7 cellular contexts compared by ENCODE assay signal in the genomic region with DNA sequence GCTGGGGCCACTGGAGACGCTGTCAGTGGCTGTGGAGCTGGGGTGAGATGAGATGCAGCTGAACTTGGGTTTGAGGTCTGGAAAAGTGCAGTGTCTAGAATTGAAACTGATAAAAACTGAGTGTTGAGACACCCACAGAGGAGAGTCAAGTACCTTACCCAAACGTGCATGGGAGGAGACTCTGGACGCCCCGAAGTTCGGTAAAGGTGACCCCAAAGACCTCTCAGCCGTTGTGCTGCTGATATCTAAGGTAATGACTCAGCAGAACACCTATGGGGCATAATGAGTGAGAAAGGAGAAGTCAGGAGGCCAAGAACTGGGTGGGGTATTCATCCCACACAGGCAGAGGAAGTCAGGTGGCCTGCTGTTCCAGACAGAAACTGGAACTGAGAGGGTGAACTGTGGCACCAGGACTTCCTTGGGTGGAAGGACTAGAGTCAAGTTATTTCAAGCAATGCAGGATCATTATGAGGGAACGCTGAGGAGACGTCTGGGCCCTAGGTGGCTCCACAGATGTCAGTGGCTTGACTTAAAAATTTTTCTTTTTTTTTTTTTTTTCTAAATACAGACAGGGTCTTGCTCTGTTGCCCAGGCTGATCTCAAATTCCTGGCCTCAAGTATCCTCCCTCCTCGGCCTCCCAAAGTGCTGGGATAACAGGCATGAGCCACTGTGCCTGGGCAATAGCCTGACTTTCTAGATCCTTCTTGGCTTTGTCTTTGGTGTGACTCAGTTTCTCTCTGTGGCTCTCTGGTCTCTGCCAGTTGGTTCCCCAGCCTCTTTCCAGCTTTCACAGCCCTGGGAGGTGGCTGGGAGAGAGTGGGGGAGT.
A peak's percentile ranks its signal among the peaks of the same experiment; 100 is the strongest.
DNase-seq lines count a peak whose midpoint lies in the region; ATAC-seq and TF ChIP-seq lines count a peak whose summit lies in the region.

No MANE protein-coding gene starts in this region.

- H4K91ac ChIP-seq in mesenchymal stem cell (ENCODE audit: low read length), result no peak overlapping the region

- H3K27me3 ChIP-seq in muscle layer of duodenum (ENCODE audit: low read depth, low read length) (no peaks in the 10 kb centered on the region), vagina (no peaks in the 10 kb centered on the region), mesenchymal stem cell (ENCODE audit: control insufficient read depth in 1 of 2, insufficient read depth in 1 of 2, low read length in 2 of 2) (peaks cover 0 to 68% of the 10 kb centered on the region in 2 experiments), spleen (replicated peaks in 1 of 7) (no peaks in the 10 kb centered on the region)

- no peak overlapping the region for H3K23ac ChIP-seq in mesenchymal stem cell (ENCODE audit: low read length in 2 of 2)

- H2BK15ac ChIP-seq in mesenchymal stem cell (ENCODE audit: low read depth, poor library complexity, severe bottlenecking), result no peak overlapping the region

- H3K14ac ChIP-seq in mesenchymal stem cell (ENCODE audit: low read length in 2 of 2), result peak overlapping the region in 1 of 2 experiments; percentile 35

- intact Hi-C loops in vagina (cut with DNase I) (no loop called here), spleen (cut with DNase I; ENCODE audit: low total_unique reads) (no loop called here)

- H3K4me2 ChIP-seq in mesenchymal stem cell (ENCODE audit: low read length, poor library complexity, severe bottlenecking), result no peak overlapping the region

- H3K27ac ChIP-seq in muscle layer of duodenum (ENCODE audit: low read length) (peak overlapping the region; percentile 31), vagina (no peak overlapping the region), mesenchymal stem cell (ENCODE audit: low read length, poor library complexity, severe bottlenecking) (no peak overlapping the region), spleen (peak overlapping the region in 1 of 8 donors; percentile 5)

- H2AK5ac ChIP-seq in mesenchymal stem cell (ENCODE audit: low read length, severe bottlenecking), result no peak overlapping the region

- ATAC-seq in GM19043 (IDR thresholded peaks at IDR 0.05; ENCODE audit: low read depth, unreplicated experiment), result peak; percentile 82
- peak; percentile 86 for ATAC-seq in HG02678 (IDR thresholded peaks at IDR 0.05; ENCODE audit: unreplicated experiment)

- WGBS in mesenchymal stem cell, result 76% methylated on average over 9 of the region's 9 CpGs
- WGBS in spleen, 5 donors, result 20 to 35% (median 29%) methylated on average over 9 of the region's 9 CpGs

- no peak overlapping the region for H2BK120ac ChIP-seq in mesenchymal stem cell (ENCODE audit: low read depth, low read length)

- TF ChIP-seq POLR2A in vagina (IDR thresholded peaks at IDR 0.05), result no peak
- TF ChIP-seq POLR2A in spleen (IDR thresholded peaks at IDR 0.05), result no peak

- peak; percentile 38 for DNase-seq in NOMO-1 treated with dmso at 0.1 percent for 144 hours (lab: John Stamatoyannopoulos, UW; ENCODE audit: unreplicated experiment)
- no peak for DNase-seq in vagina (ENCODE audit: extremely low spot score in 2 of 2)
- no peak for DNase-seq in mesenchymal stem cell
- DNase-seq in spleen, result no peak

- H4K8ac ChIP-seq in mesenchymal stem cell (ENCODE audit: low read length), result no peak overlapping the region

- H3K9me3 ChIP-seq in muscle layer of duodenum (ENCODE audit: control insufficient read depth in 1 of 2, low read length in 2 of 2) (no peaks in the 10 kb centered on the region), vagina (no peaks in the 10 kb centered on the region), mesenchymal stem cell (ENCODE audit: control insufficient read depth, low read length) (no peaks in the 10 kb centered on the region), spleen (no peaks in the 10 kb centered on the region)

- H3K36me3 ChIP-seq in muscle layer of duodenum (ENCODE audit: control insufficient read depth in 1 of 2, insufficient read depth in 2 of 2, low read length in 2 of 2) (no peaks in the 10 kb centered on the region), vagina (no peaks in the 10 kb centered on the region), mesenchymal stem cell (ENCODE audit: control insufficient read depth in 1 of 2, insufficient read depth in 2 of 2, low read depth in 1 of 2, low read length in 2 of 2) (no peaks in the 10 kb centered on the region), spleen (no peaks in the 10 kb centered on the region)

- H3K4me3 ChIP-seq in muscle layer of duodenum (ENCODE audit: low read depth in 1 of 2, low read length in 2 of 2), result no peak overlapping the region
- no peak overlapping the region for H3K4me3 ChIP-seq in vagina
- no peak overlapping the region for H3K4me3 ChIP-seq in mesenchymal stem cell (ENCODE audit: insufficient read depth in 1 of 2, low read depth in 1 of 2, low read length in 2 of 2)
- H3K4me3 ChIP-seq in spleen, result peak overlapping the region in 1 of 8 donors; percentile 2

- no peak overlapping the region for H2BK5ac ChIP-seq in mesenchymal stem cell (ENCODE audit: low read depth, low read length, poor library complexity, severe bottlenecking)

- H3K79me1 ChIP-seq in mesenchymal stem cell (replicated peaks; ENCODE audit: low read length, poor library complexity, severe bottlenecking), result no peaks in the 10 kb centered on the region

- no peak overlapping the region for H2AFZ ChIP-seq in mesenchymal stem cell (ENCODE audit: low read depth, low read length)

- no peak for TF ChIP-seq CTCF in vagina (IDR thresholded peaks at IDR 0.05)
- TF ChIP-seq CTCF in spleen (IDR thresholded peaks at IDR 0.05 in 8 of 11, conservative IDR thresholded peaks at IDR 0.05 in 3 of 11), result no peak

- no peak overlapping the region for H3K18ac ChIP-seq in mesenchymal stem cell (ENCODE audit: low read depth in 1 of 2, low read length in 2 of 2)

- no peak overlapping the region for H3K9ac ChIP-seq in mesenchymal stem cell (ENCODE audit: low read length)

- no peak overlapping the region for H3K4ac ChIP-seq in mesenchymal stem cell (ENCODE audit: low read depth in 1 of 2, low read length in 2 of 2)

- H3K4me1 ChIP-seq in muscle layer of duodenum (ENCODE audit: control insufficient read depth in 1 of 2, insufficient read depth in 2 of 2, low read length in 2 of 2), result peaks cover 0 to 3% of the 10 kb centered on the region in 2 donors
- H3K4me1 ChIP-seq in vagina, result no peaks in the 10 kb centered on the region
- H3K4me1 ChIP-seq in mesenchymal stem cell (ENCODE audit: control insufficient read depth, insufficient read depth, low read depth, low read length), result no peaks in the 10 kb centered on the region
- H3K4me1 ChIP-seq in spleen, result peaks cover 3 to 14% (median 9%) of the 10 kb centered on the region in 6 donors

- H2BK12ac ChIP-seq in mesenchymal stem cell (ENCODE audit: low read length in 2 of 2), result no peak overlapping the region
